24 cellular contexts compared by ENCODE assay signal in the genomic region with DNA sequence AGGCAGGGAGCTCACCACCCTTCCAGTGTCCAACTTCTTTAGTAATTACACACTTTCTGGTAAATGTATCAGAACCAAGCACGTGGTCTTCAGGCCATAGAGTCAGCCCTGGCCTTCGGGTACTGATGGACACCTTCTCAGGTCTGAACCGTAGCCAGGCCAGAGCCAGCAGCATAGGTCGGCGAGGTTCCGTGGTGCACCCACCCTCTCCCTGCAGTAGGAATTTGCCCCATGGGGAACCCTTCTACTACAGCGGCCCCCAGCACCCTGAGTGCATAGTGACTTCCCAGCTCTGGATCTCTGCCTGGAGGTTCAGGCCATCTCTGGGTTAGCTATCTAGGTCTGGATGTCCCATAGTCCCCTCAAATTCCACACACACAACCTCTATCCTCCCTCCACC.
"Had no signal": no experiment of that assay in that cellular context is flagged by ENCODE, and none has a peak within 500 bp of the region (broad histone marks: within the 10 kb centered on the region; RNA-seq: fewer than 3 reads in every experiment).

No MANE protein-coding gene starts in this region.

- H3K27me3 ChIP-seq: hepatocyte, ovary, right atrium auricular region, right lobe of liver, tibial nerve, vagina had no signal

- ATAC-seq: left cardiac atrium; left lobe of liver; lower lobe of right lung; naive thymus-derived CD8-positive, alpha-beta T cell; right lobe of liver; stimulated activated memory B cell treated with anti-CD40 and anti-IgM and Interleukin-4, amounts not matched to agents 10 μg/mL and 1 μg/mL and 100 μg/mL, for 72 hours; stimulated activated naive CD8-positive, alpha-beta T cell treated with anti-CD3 and anti-CD28 coated beads, Interleukin-15, amount 100 ng/mL, for 72 hours had no signal

- H3K27ac Mint-ChIP-seq: nephron; progenitor cell of endocrine pancreas; stimulated activated memory B cell treated with anti-CD40 and anti-IgM and Interleukin-4, amounts not matched to agents 10 μg/mL and 1 μg/mL and 100 μg/mL, for 72 hours; stimulated activated naive CD8-positive, alpha-beta T cell treated with anti-CD3 and anti-CD28 coated beads, Interleukin-15, amount 100 ng/mL, for 72 hours had no signal

- H3K4me3 Mint-ChIP-seq: naive thymus-derived CD8-positive, alpha-beta T cell; nephron; neural crest cell; stimulated activated memory B cell treated with anti-CD40 and anti-IgM and Interleukin-4, amounts not matched to agents 10 μg/mL and 1 μg/mL and 100 μg/mL, for 72 hours; stimulated activated naive CD8-positive, alpha-beta T cell treated with anti-CD3 and anti-CD28 coated beads, Interleukin-15, amount 100 ng/mL, for 72 hours; type B pancreatic cell had no signal

- H3K27me3 Mint-ChIP-seq: naive thymus-derived CD8-positive, alpha-beta T cell; stimulated activated naive CD8-positive, alpha-beta T cell treated with anti-CD3 and anti-CD28 coated beads, Interleukin-15, amount 100 ng/mL, for 72 hours; type B pancreatic cell had no signal

- H3K27ac ChIP-seq: hepatocyte, lower lobe of right lung, ovary, right atrium auricular region, right lobe of liver, skin epidermis, tibial nerve, vagina had no signal

- H3K9me3 Mint-ChIP-seq: naive thymus-derived CD8-positive, alpha-beta T cell; nephron; neural crest cell; stimulated activated memory B cell treated with anti-CD40 and anti-IgM and Interleukin-4, amounts not matched to agents 10 μg/mL and 1 μg/mL and 100 μg/mL, for 72 hours; stimulated activated naive CD8-positive, alpha-beta T cell treated with anti-CD3 and anti-CD28 coated beads, Interleukin-15, amount 100 ng/mL, for 72 hours; type B pancreatic cell had no signal

- H3K9me3 ChIP-seq: lower lobe of right lung, ovary, right atrium auricular region, right lobe of liver, tibial nerve, vagina had no signal

- H3K36me3 Mint-ChIP-seq: stimulated activated memory B cell treated with anti-CD40 and anti-IgM and Interleukin-4, amounts not matched to agents 10 μg/mL and 1 μg/mL and 100 μg/mL, for 72 hours had no signal

- DNase-seq: islet precursor cell; kidney glomerular epithelial cell; left cardiac atrium; lower lobe of right lung; mammary epithelial cell; mesenchymal stem cell; ovary; right lobe of liver; stimulated activated CD4-positive, alpha-beta T cell treated with anti-CD3 and anti-CD28 coated beads, Interleukin-4, amount 100 ng/mL, for 24 hours; stimulated activated naive CD4-positive, alpha-beta T cell treated with Interleukin-2 at 50 U/mL for 16 hours; stimulated activated naive CD8-positive, alpha-beta T cell treated with anti-CD3 and anti-CD28 coated beads, Interleukin-15, amount 100 ng/mL, for 72 hours; substantia nigra had no signal

- H3K4me1 Mint-ChIP-seq: neural crest cell; stimulated activated memory B cell treated with anti-CD40 and anti-IgM and Interleukin-4, amounts not matched to agents 10 μg/mL and 1 μg/mL and 100 μg/mL, for 72 hours had no signal

- H3K4me3 ChIP-seq: hepatocyte, lower lobe of right lung, ovary, right atrium auricular region, right lobe of liver, skin epidermis, tibial nerve, vagina had no signal

- H3K4me1 ChIP-seq: lower lobe of right lung, right atrium auricular region, tibial nerve had no signal

- H3K36me3 ChIP-seq: lower lobe of right lung, ovary, right atrium auricular region, right lobe of liver, tibial nerve, vagina had no signal
